13 cellular contexts compared by ENCODE assay signal in the genomic region with DNA sequence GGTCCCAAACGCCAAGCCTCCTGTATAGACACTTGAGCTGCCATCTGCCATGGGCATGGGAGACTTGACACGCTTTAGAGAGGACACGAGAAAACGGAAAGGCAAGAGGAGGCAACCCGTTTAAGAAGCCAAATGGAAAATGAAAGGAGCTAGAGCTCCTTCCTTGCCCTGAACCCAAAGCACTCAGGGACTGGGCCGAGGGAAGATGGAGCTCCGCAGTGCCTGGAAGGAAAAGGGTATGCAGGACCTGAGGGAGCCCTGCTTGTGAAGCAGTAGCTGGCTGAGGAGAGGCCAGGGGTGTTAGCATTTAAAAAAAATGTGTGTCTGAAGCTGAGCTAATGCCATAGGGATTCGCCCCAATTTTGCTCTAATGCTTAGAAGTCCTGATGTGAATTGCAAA. TPM values are rescaled to one million over a fixed set of nuclear protein-coding genes. Genes with fewer than 3 reads are reported as not detected.
DNase-seq lines count a peak whose midpoint lies in the region; ATAC-seq and TF ChIP-seq lines count a peak whose summit lies in the region.
"Had no signal": no experiment of that assay in that cellular context is flagged by ENCODE, and none has a peak within 500 bp of the region (broad histone marks: within the 10 kb centered on the region; RNA-seq: fewer than 3 reads in every experiment).

No MANE protein-coding gene starts in this region.

- peak overlapping the region; percentile 31 to 36 for H3K4me3 ChIP-seq in foreskin fibroblast (ENCODE audit: low read depth in 1 of 2, low read length in 2 of 2)

- TF ChIP-seq CTCF in foreskin fibroblast (IDR thresholded peaks at IDR 0.05; ENCODE audit: low read depth, low read length), result no peak

- intact Hi-C loops in sciatic nerve (cut with DNase I), result no loop called here

- peak; percentile 25 for DNase-seq in DMS 273 (lab: John Stamatoyannopoulos, UW; ENCODE audit: unreplicated experiment)
- no peak for DNase-seq in DMS 273 treated with DMSO at 0.1 percent for 48 hours (lab: John Stamatoyannopoulos, UW)
- peak; percentile 58 to 69 for DNase-seq in NCI-H524 (lab: John Stamatoyannopoulos, UW)
- DNase-seq in foreskin fibroblast, result no peak
- DNase-seq in sciatic nerve (ENCODE audit: low spot score), result no peak
- no peak for DNase-seq in occipital lobe (lab: John Stamatoyannopoulos, UW)
- DNase-seq in SKM-1 (lab: John Stamatoyannopoulos, UW; ENCODE audit: unreplicated experiment), result no peak
- DNase-seq: activated CD4-positive, alpha-beta T cell treated with anti-CD3 and anti-CD28 coated beads for 48 hours; activated T-cell treated with anti-CD3 and anti-CD28 coated beads, Interleukin-2, amount 50 U/mL, for 4 hours; NCI-H1436; SW 1271; upper lobe of left lung had no signal

- ATAC-seq in sciatic nerve, result peak; percentile 10
- no peak for ATAC-seq in HG02938 (IDR thresholded peaks at IDR 0.05; ENCODE audit: unreplicated experiment)
- ATAC-seq: activated T-cell treated with anti-CD3 and anti-CD28 coated beads, Interleukin-2, amount 50 U/mL, for 4 hours had no signal

RNA-seq across cellular contexts. Expression of a gene that starts 15.1 kb away (rescaled TPM):
- total RNA-seq in sciatic nerve (0.31 TPM), occipital lobe (12.9 TPM)

Comparison
In these comparisons a context has a peak if more than half of its experiments do, and no peak if none do; other contexts are left out.
1. DNase-seq: peak in DMS 273 (single experiment) and NCI-H524 (2 of 2); none in DMS 273 treated with DMSO at 0.1 percent for 48 hours (single experiment), foreskin fibroblast (0 of 2), sciatic nerve (single experiment), occipital lobe (single experiment) and SKM-1 (single experiment).
2. RNA of a gene that starts 15.1 kb away (total RNA-seq): 12.9 TPM in occipital lobe (single experiment); 0.31 TPM in sciatic nerve (single experiment); every median in the first group is over 10 times any median in the second.